18 cellular contexts compared by ENCODE assay signal in the genomic region with DNA sequence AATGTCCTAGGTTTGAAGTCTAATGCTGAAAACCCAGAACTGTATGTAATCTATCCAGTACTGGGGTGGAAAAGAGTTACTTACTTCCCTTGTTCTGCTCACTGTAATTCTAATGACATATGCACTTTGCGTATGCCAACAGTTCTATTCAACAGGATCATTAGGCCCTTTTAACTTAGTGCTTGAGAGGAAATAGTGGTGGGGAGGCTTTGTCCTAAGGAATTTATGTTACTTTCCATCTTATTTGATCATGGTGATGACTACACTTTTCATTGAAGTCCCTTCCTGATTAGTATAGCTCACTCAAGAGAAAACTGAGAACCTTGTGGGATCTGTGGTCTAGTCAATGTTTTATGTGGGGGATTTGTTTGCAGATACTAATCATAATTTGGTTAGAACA.
DNase-seq lines count a peak whose midpoint lies in the region; ATAC-seq and TF ChIP-seq lines count a peak whose summit lies in the region.
"Had no signal": no experiment of that assay in that cellular context is flagged by ENCODE, and none has a peak within 500 bp of the region (broad histone marks: within the 10 kb centered on the region; RNA-seq: fewer than 3 reads in every experiment).

No MANE protein-coding gene starts in this region.

- H3K4me1 ChIP-seq in HUES64 (ENCODE audit: insufficient read depth, low read length): peaks cover 18% of the 10 kb centered on the region
- peaks cover 1% of the 10 kb centered on the region; the same call in 1 of the 2 replicates for H3K4me1 ChIP-seq in iPS DF 6.9 (ENCODE audit: control insufficient read depth, insufficient read depth, low read length)
- H3K4me1 ChIP-seq: BLaER1 treated with 17β-estradiol and CSF1 and Interleukin-3, amounts not matched to agents 10 nM and 100 nM had no signal

- WGBS in HUES64: 70% methylated on average over 1 of the region's 1 CpG
- WGBS in iPS DF 6.9 (ENCODE audit: insufficient coverage, insufficient read length): no CpG with 5 or more reads among the region's 1 CpG

- H3K9me3 ChIP-seq in HUES64 (ENCODE audit: insufficient read depth, low read depth, low read length): no peaks in the 10 kb centered on the region
- H3K9me3 ChIP-seq in iPS DF 6.9 (ENCODE audit: control insufficient read depth, insufficient read depth, low read length): no peaks in the 10 kb centered on the region
- H3K9me3 ChIP-seq: BLaER1 treated with 17β-estradiol and CSF1 and Interleukin-3, amounts not matched to agents 10 nM and 100 nM had no signal

- CTCF ChIA-PET in WTC11 (lab: Charles Lee): interaction anchor here (1.2 kb wide), 1 partner anchor 514 kb away, joined by 3 read pairs; no protein-coding TSS in a partner anchor

- DNase-seq in WTC11 (ENCODE audit: low spot score) (no peak), iPS DF 6.9 (ENCODE audit: low read depth, low spot score) (peak; percentile 25), hypothalamus (lab: John Stamatoyannopoulos, UW) (no peak), NAMALWA (ENCODE audit: low spot score) (no peak), A172 (ENCODE audit: low spot score) (no peak)
- DNase-seq: DMS153, HCEC 1CT, NCI-H1105, NCI-H1694 treated with DMSO at 0.1 percent for 48 hours, NCI-H2171, NCI-H446 treated with DMSO at 0.1 percent for 48 hours, NCI-H748 treated with DMSO at 0.1 percent for 48 hours, Right ventricle myocardium superior had no signal

- H3K27ac Mint-ChIP-seq in WTC11: peak overlapping the region; percentile 15; the same call in 1 of the 2 replicates

- peak; percentile 86 for ATAC-seq in WTC11
- no peak for ATAC-seq in HG02571 (IDR thresholded peaks at IDR 0.05; ENCODE audit: unreplicated experiment)
- ATAC-seq: K562, Panc1 had no signal

- no peak overlapping the region for H3K4me3 Mint-ChIP-seq in WTC11

- no peaks in the 10 kb centered on the region for H3K27me3 Mint-ChIP-seq in WTC11 (ENCODE audit: low read depth)

- no peaks in the 10 kb centered on the region for H3K27me3 ChIP-seq in HUES64 (ENCODE audit: insufficient read depth, low read length)
- no peaks in the 10 kb centered on the region for H3K27me3 ChIP-seq in iPS DF 6.9 (ENCODE audit: control insufficient read depth, insufficient read depth, low read length)
- H3K27me3 ChIP-seq: BLaER1 treated with 17β-estradiol and CSF1 and Interleukin-3, amounts not matched to agents 10 nM and 100 nM had no signal

- no peak overlapping the region for H3K9ac ChIP-seq in HUES64 (ENCODE audit: low read depth, low read length)
- H3K9ac ChIP-seq: BLaER1 treated with 17β-estradiol and CSF1 and Interleukin-3, amounts not matched to agents 10 nM and 100 nM had no signal

- H3K27ac ChIP-seq in HUES64 (ENCODE audit: low read depth, low read length): peak overlapping the region; percentile 16; the same call in 1 of the 2 replicates
- no peak overlapping the region for H3K27ac ChIP-seq in iPS DF 6.9 (ENCODE audit: low read length)
- H3K27ac ChIP-seq: BLaER1 treated with 17β-estradiol and CSF1 and Interleukin-3, amounts not matched to agents 10 nM and 100 nM had no signal

- no peak for TF ChIP-seq CTCF in WTC11 (IDR thresholded peaks at IDR 0.05)

- H3K36me3 ChIP-seq in HUES64 (ENCODE audit: insufficient read depth, low read length) (no peaks in the 10 kb centered on the region), iPS DF 6.9 (ENCODE audit: control insufficient read depth, insufficient read depth, low read length) (no peaks in the 10 kb centered on the region)
- H3K36me3 ChIP-seq: BLaER1 treated with 17β-estradiol and CSF1 and Interleukin-3, amounts not matched to agents 10 nM and 100 nM had no signal

- peaks cover 18% of the 10 kb centered on the region for H3K4me1 Mint-ChIP-seq in WTC11

- no peaks in the 10 kb centered on the region for H3K36me3 Mint-ChIP-seq in WTC11

- H3K9me3 Mint-ChIP-seq in WTC11: no peaks in the 10 kb centered on the region

- no peak overlapping the region for H3K4me3 ChIP-seq in HUES64 (ENCODE audit: low read length)
- H3K4me3 ChIP-seq in iPS DF 6.9 (ENCODE audit: low read length): no peak overlapping the region
- H3K4me3 ChIP-seq: BLaER1 treated with 17β-estradiol and CSF1 and Interleukin-3, amounts not matched to agents 10 nM and 100 nM; K562 had no signal

- POLR2A ChIA-PET in WTC11 (lab: Charles Lee): no interaction called here

TF ChIP-seq in WTC11, 78 proteins besides CTCF, POLR2A, EP300 and RAD21 (continues in another document):
- TF ChIP-seq, protein P1, sequence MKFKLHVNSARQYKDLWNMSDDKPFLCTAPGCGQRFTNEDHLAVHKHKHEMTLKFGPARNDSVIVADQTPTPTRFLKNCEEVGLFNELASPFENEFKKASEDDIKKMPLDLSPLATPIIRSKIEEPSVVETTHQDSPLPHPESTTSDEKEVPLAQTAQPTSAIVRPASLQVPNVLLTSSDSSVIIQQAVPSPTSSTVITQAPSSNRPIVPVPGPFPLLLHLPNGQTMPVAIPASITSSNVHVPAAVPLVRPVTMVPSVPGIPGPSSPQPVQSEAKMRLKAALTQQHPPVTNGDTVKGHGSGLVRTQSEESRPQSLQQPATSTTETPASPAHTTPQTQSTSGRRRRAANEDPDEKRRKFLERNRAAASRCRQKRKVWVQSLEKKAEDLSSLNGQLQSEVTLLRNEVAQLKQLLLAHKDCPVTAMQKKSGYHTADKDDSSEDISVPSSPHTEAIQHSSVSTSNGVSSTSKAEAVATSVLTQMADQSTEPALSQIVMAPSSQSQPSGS (CRISPR knock-in tag; IDR thresholded peaks at IDR 0.05; ENCODE audit: borderline replicate concordance, low read depth): no peak
- no peak for TF ChIP-seq IRF2 (CRISPR knock-in tag; IDR thresholded peaks at IDR 0.05; ENCODE audit: borderline replicate concordance, low read depth)
- no peak for TF ChIP-seq E2F1 (CRISPR knock-in tag; IDR thresholded peaks at IDR 0.05)
- no peak for TF ChIP-seq SOX15 (CRISPR knock-in tag; IDR thresholded peaks at IDR 0.05)
- TF ChIP-seq ZSCAN18 (CRISPR knock-in tag; IDR thresholded peaks at IDR 0.05): no peak
- no peak for TF ChIP-seq CBFB (CRISPR knock-in tag; IDR thresholded peaks at IDR 0.05; ENCODE audit: low read depth)
- TF ChIP-seq TEAD1 (CRISPR knock-in tag; IDR thresholded peaks at IDR 0.05): no peak
- no peak for TF ChIP-seq ZNF138 (CRISPR knock-in tag; conservative IDR thresholded peaks at IDR 0.05)
- no peak for TF ChIP-seq USF1 (CRISPR knock-in tag; IDR thresholded peaks at IDR 0.05)
- TF ChIP-seq ZNF232 (CRISPR knock-in tag; IDR thresholded peaks at IDR 0.05): no peak
- TF ChIP-seq, protein P2, sequence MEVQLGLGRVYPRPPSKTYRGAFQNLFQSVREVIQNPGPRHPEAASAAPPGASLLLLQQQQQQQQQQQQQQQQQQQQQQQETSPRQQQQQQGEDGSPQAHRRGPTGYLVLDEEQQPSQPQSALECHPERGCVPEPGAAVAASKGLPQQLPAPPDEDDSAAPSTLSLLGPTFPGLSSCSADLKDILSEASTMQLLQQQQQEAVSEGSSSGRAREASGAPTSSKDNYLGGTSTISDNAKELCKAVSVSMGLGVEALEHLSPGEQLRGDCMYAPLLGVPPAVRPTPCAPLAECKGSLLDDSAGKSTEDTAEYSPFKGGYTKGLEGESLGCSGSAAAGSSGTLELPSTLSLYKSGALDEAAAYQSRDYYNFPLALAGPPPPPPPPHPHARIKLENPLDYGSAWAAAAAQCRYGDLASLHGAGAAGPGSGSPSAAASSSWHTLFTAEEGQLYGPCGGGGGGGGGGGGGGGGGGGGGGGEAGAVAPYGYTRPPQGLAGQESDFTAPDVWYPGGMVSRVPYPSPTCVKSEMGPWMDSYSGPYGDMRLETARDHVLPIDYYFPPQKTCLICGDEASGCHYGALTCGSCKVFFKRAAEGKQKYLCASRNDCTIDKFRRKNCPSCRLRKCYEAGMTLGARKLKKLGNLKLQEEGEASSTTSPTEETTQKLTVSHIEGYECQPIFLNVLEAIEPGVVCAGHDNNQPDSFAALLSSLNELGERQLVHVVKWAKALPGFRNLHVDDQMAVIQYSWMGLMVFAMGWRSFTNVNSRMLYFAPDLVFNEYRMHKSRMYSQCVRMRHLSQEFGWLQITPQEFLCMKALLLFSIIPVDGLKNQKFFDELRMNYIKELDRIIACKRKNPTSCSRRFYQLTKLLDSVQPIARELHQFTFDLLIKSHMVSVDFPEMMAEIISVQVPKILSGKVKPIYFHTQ (CRISPR knock-in tag; IDR thresholded peaks at IDR 0.05): no peak
- TF ChIP-seq ZNF317 (CRISPR knock-in tag; IDR thresholded peaks at IDR 0.05; ENCODE audit: borderline replicate concordance, low read depth): no peak
